14 cellular contexts compared by ENCODE assay signal in genomic region chr4:8488791-8489369, GRCh38. TPM values are rescaled to one million over a fixed set of nuclear protein-coding genes. Genes with fewer than 3 reads are reported as not detected.
DNase-seq lines count a peak whose midpoint lies in the region; ATAC-seq, FAIRE-seq and TF ChIP-seq lines count a peak whose summit lies in the region.
"Had no signal": no experiment of that assay in that cellular context is flagged by ENCODE, and none has a peak within 500 bp of the region (broad histone marks: within the 10 kb centered on the region; RNA-seq: fewer than 3 reads in every experiment).

No MANE protein-coding gene starts in this region.

- in situ Hi-C loops in K562 (cut with MboI), result no loop called here

- TF ChIP-seq CTCF in HEK293 (tag by site-specific recombination; IDR thresholded peaks at IDR 0.05), result no peak
- no peak for TF ChIP-seq CTCF in K562 (IDR thresholded peaks at IDR 0.05 in 2 of 3, conservative IDR thresholded peaks at IDR 0.05 in 1 of 3; ENCODE audit: insufficient read depth in 2 of 3, low read depth in 1 of 3, low read length in 3 of 3)
- no peak for TF ChIP-seq CTCF in endodermal cell (conservative IDR thresholded peaks at IDR 0.05)
- TF ChIP-seq CTCF in osteoblast (IDR thresholded peaks at IDR 0.05; ENCODE audit: extremely low read depth, low read depth, low read length), result no peak

- H3K27me3 ChIP-seq in K562 (ENCODE audit: control insufficient read depth in 2 of 2, insufficient read depth in 2 of 2, low read length in 2 of 2) (no peaks in the 10 kb centered on the region), endodermal cell (ENCODE audit: control insufficient read depth, insufficient read depth, low read length, poor library complexity, severe bottlenecking) (no peaks in the 10 kb centered on the region), osteoblast (ENCODE audit: insufficient read depth, low read length) (peaks cover 4% of the 10 kb centered on the region)

- H3K79me2 ChIP-seq in K562 (ENCODE audit: control insufficient read depth, insufficient read depth, low read length) (no peaks in the 10 kb centered on the region), osteoblast (ENCODE audit: insufficient read depth, low read length) (no peaks in the 10 kb centered on the region)

- H3K36me3 ChIP-seq in HEK293 (ENCODE audit: control insufficient read depth in 2 of 2, insufficient read depth in 1 of 2, low read length in 2 of 2), result no peaks in the 10 kb centered on the region
- no peaks in the 10 kb centered on the region for H3K36me3 ChIP-seq in K562 (ENCODE audit: control insufficient read depth, insufficient read depth, low read length)
- peaks cover 19% of the 10 kb centered on the region for H3K36me3 ChIP-seq in endodermal cell (ENCODE audit: control insufficient read depth, insufficient read depth, low read length)
- H3K36me3 ChIP-seq in osteoblast (ENCODE audit: insufficient read depth, low read length), result no peaks in the 10 kb centered on the region

- no peak overlapping the region for H3K4me3 Mint-ChIP-seq in endodermal cell
- H3K4me3 Mint-ChIP-seq in stimulated activated naive CD8-positive, alpha-beta T cell treated with anti-CD3 and anti-CD28 coated beads, Interleukin-15, amount 100 ng/mL, for 72 hours, result no peak overlapping the region
- H3K4me3 Mint-ChIP-seq: CD4-positive, alpha-beta T cell; GM23338 had no signal

- intact Hi-C loops in K562 (cut with micrococcal nuclease), result no loop called here

- no peak; the same call in 2 of the 3 replicates for ATAC-seq in K562
- ATAC-seq in stimulated activated naive CD8-positive, alpha-beta T cell treated with anti-CD3 and anti-CD28 coated beads, Interleukin-15, amount 100 ng/mL, for 72 hours, result no peak
- ATAC-seq: GM23338 had no signal

- H3K27ac Mint-ChIP-seq in endodermal cell, result no peak overlapping the region
- peak overlapping the region in 1 of 2 donors; percentile 61 for H3K27ac Mint-ChIP-seq in stimulated activated naive CD8-positive, alpha-beta T cell treated with anti-CD3 and anti-CD28 coated beads, Interleukin-15, amount 100 ng/mL, for 72 hours
- H3K27ac Mint-ChIP-seq: CD4-positive, alpha-beta T cell; GM23338 had no signal

- H3K4me1 ChIP-seq in HEK293 (ENCODE audit: control insufficient read depth, insufficient read depth, low read length) (no peaks in the 10 kb centered on the region), K562 (replicated peaks in 1 of 2; ENCODE audit: control insufficient read depth in 2 of 2, insufficient read depth in 2 of 2, low read length in 2 of 2) (no peaks in the 10 kb centered on the region; a peak in 1 of 5 replicates), endodermal cell (ENCODE audit: control insufficient read depth, insufficient read depth, low read length) (no peaks in the 10 kb centered on the region), osteoblast (ENCODE audit: insufficient read depth, low read length) (no peaks in the 10 kb centered on the region)

- H3K9ac ChIP-seq in K562 (ENCODE audit: insufficient read depth in 1 of 2, low read depth in 2 of 2, low read length in 2 of 2), result no peak overlapping the region
- H3K9ac ChIP-seq in endodermal cell (ENCODE audit: extremely low read depth, low read length, poor library complexity, severe bottlenecking), result no peak overlapping the region

- H3K9me3 Mint-ChIP-seq in endodermal cell, result peaks cover 77% of the 10 kb centered on the region
- H3K9me3 Mint-ChIP-seq in stimulated activated naive CD8-positive, alpha-beta T cell treated with anti-CD3 and anti-CD28 coated beads, Interleukin-15, amount 100 ng/mL, for 72 hours, result no peaks in the 10 kb centered on the region
- H3K9me3 Mint-ChIP-seq: CD4-positive, alpha-beta T cell had no signal

- no peaks in the 10 kb centered on the region for H3K9me1 ChIP-seq in K562 (ENCODE audit: control insufficient read depth, insufficient read depth, low read length)

- no peaks in the 10 kb centered on the region for H4K20me1 ChIP-seq in K562 (replicated peaks; ENCODE audit: control insufficient read depth, insufficient read depth, low read length)
- no peaks in the 10 kb centered on the region for H4K20me1 ChIP-seq in osteoblast (ENCODE audit: insufficient read depth, low read length)

- H3K9me3 ChIP-seq in HEK293 (ENCODE audit: control insufficient read depth, insufficient read depth, low read depth, low read length), result no peaks in the 10 kb centered on the region
- H3K9me3 ChIP-seq in K562 (replicated peaks; ENCODE audit: control insufficient read depth, insufficient read depth, low read depth, low read length), result no peaks in the 10 kb centered on the region
- H3K9me3 ChIP-seq in endodermal cell (ENCODE audit: control insufficient read depth, low read length), result peaks cover 35% of the 10 kb centered on the region
- no peaks in the 10 kb centered on the region for H3K9me3 ChIP-seq in osteoblast (ENCODE audit: low read depth, low read length)

- TF ChIP-seq EP300 in K562 (IDR thresholded peaks at IDR 0.05; ENCODE audit: low read length), result no peak

- BruUV-seq in K562 (replicated peaks; lab: Mats Ljungman, UMichigan), result no TSS peak

- FAIRE-seq in K562 (lab: Jason Lieb, UNC), result no peak

- no peak overlapping the region for H3K4me3 ChIP-seq in HEK293 (ENCODE audit: low read depth, low read length)
- no peak overlapping the region for H3K4me3 ChIP-seq in K562
- peak overlapping the region; percentile 65 for H3K4me3 ChIP-seq in endodermal cell (ENCODE audit: low read length)
- no peak overlapping the region for H3K4me3 ChIP-seq in osteoblast (ENCODE audit: insufficient read depth, low read length)
- H3K4me3 ChIP-seq: GM23338 had no signal

- H2AFZ ChIP-seq in K562 (ENCODE audit: low read depth, low read length) (no peak overlapping the region), osteoblast (ENCODE audit: low read length) (no peak overlapping the region)
- H2AFZ ChIP-seq: GM23338 had no signal

- no peak for TF ChIP-seq POLR2A in K562 (conservative IDR thresholded peaks at IDR 0.05)

- 84% methylated on average over 5 of the region's 5 CpGs for WGBS in K562 (ENCODE audit: insufficient coverage, low coverage, missing lambda C conversion rate)
- WGBS in endodermal cell (ENCODE audit: insufficient coverage in 1 of 2, insufficient read length in 1 of 2), 2 experiments, result 91 to 97% methylated on average over 5 of the region's 5 CpGs

- peaks cover 21% of the 10 kb centered on the region for H3K4me1 Mint-ChIP-seq in endodermal cell
- H3K4me1 Mint-ChIP-seq in stimulated activated naive CD8-positive, alpha-beta T cell treated with anti-CD3 and anti-CD28 coated beads, Interleukin-15, amount 100 ng/mL, for 72 hours, result no peaks in the 10 kb centered on the region

- H3K4me2 ChIP-seq in K562 (ENCODE audit: insufficient read depth, low read length) (no peak overlapping the region), osteoblast (ENCODE audit: insufficient read depth, low read length) (no peak overlapping the region)
- H3K4me2 ChIP-seq: GM23338 had no signal

- CTCF ChIA-PET in HEK293 (lab: Yijun Ruan, JAX), result interaction anchor here (0.9 kb wide), 1 partner anchor 20 kb away, joined by 6 read pairs; no protein-coding TSS in a partner anchor
- CTCF ChIA-PET in K562 (lab: Yijun Ruan, JAX; ENCODE audit: low intra/inter-chr PET ratio), result no interaction called here

- H3K27ac ChIP-seq in HEK293 (ENCODE audit: extremely low read depth, low read depth, low read length) (no peak overlapping the region), K562 (ENCODE audit: extremely low read depth, low read depth, low read length) (no peak overlapping the region), endodermal cell (ENCODE audit: low read depth, low read length) (no peak overlapping the region), osteoblast (ENCODE audit: low read depth, low read length) (no peak overlapping the region)
- H3K27ac ChIP-seq: C4-2B had no signal

- POLR2A ChIA-PET in HEK293 (lab: Yijun Ruan, JAX) (no interaction called here), K562 (lab: Yijun Ruan, JAX) (no interaction called here)

- H3K36me3 Mint-ChIP-seq in endodermal cell (ENCODE audit: low read depth), result peaks cover 66% of the 10 kb centered on the region

- H3K27me3 Mint-ChIP-seq in endodermal cell (ENCODE audit: insufficient read depth), result no peaks in the 10 kb centered on the region
- H3K27me3 Mint-ChIP-seq in stimulated activated naive CD8-positive, alpha-beta T cell treated with anti-CD3 and anti-CD28 coated beads, Interleukin-15, amount 100 ng/mL, for 72 hours, result no peaks in the 10 kb centered on the region
- H3K27me3 Mint-ChIP-seq: CD4-positive, alpha-beta T cell had no signal

- no peak for DNase-seq in K562 (ENCODE audit: extremely low read depth in 1 of 4, low spot score in 3 of 4)
- no peak for DNase-seq in endodermal cell
- DNase-seq in osteoblast (ENCODE audit: insufficient read length, low spot score, missing footprints), result peak; percentile 32
- no peak for DNase-seq in DMS 273 treated with DMSO at 0.1 percent for 48 hours (lab: John Stamatoyannopoulos, UW)
- no peak for DNase-seq in DMS53 treated with DMSO at 0.1 percent for 48 hours (lab: John Stamatoyannopoulos, UW; ENCODE audit: unreplicated experiment)
- no peak for DNase-seq in stimulated activated naive CD8-positive, alpha-beta T cell treated with anti-CD3 and anti-CD28 coated beads, Interleukin-15, amount 100 ng/mL, for 72 hours
- DNase-seq in DMS114 treated with DMSO at 0.1 percent for 48 hours (lab: John Stamatoyannopoulos, UW; ENCODE audit: unreplicated experiment), result no peak
- DNase-seq: CD4-positive, alpha-beta T cell; DMS79; GDM1; H7 had no signal

- TF ChIP-seq RAD21 in K562 (CRISPR knock-in tag; conservative IDR thresholded peaks at IDR 0.05 in 1 of 2, IDR thresholded peaks at IDR 0.05 in 1 of 2), result no peak

RNA-seq across cellular contexts. Expression of gene TRMT44, which starts 48.3 kb away (rescaled TPM):
- 60.3 and 88.6 TPM in 2 replicates for total RNA-seq in K562 (2011; cell fraction: chromatin; rRNA removed; ENCODE audit: low replicate concordance)
- 53.0 and 57.5 TPM in 2 replicates for total RNA-seq in K562 (2011; cell fraction: nucleolus; rRNA removed)
- 31.6 and 38.6 TPM in 2 replicates for total RNA-seq in K562 (2011; cell fraction: nucleoplasm; rRNA removed)
- 14.1 and 15.6 TPM in 2 replicates for total RNA-seq in K562 (2014; rRNA removed)
- 8.6 and 10.0 TPM in 2 replicates for total RNA-seq in K562 (2014; rRNA removed; fragmentation: Illumina TruSeq; extraction: Trizol)
- total RNA-seq in K562 (2015; rRNA removed; fragmentation: Illumina TruSeq; extraction: Trizol), result 10.2 and 10.3 TPM in 2 replicates
- 17.3 and 18.6 TPM in 2 replicates for total RNA-seq in K562 (2021)
- 8.9 and 9.6 TPM in 2 replicates for polyA plus RNA-seq in K562 (2011; rRNA removed)
- 5.5 and 9.9 TPM in 2 replicates for polyA plus RNA-seq in K562 (2011; cell fraction: cytosol; rRNA removed)
- 32.2 and 44.8 TPM in 2 replicates for polyA plus RNA-seq in K562 (2011; cell fraction: nucleus; rRNA removed)
- polyA plus RNA-seq in K562 (2012), result 8.3 and 13.2 TPM in 2 replicates
- polyA plus RNA-seq in K562 (2014; fragmentation: Illumina TruSeq; extraction: Trizol), result 7.8 and 8.7 TPM in 2 replicates
- polyA plus RNA-seq in K562 (2014; fragmentation: Nextera tagmentation; extraction: Ambion mirVana), result 1 to 10 TPM; 1.2 to 2.1 TPM
- 12.5 and 13.2 TPM in 2 replicates for polyA plus RNA-seq in K562 (2014; rRNA removed)
- 14.7 and 16.1 TPM in 2 replicates for polyA minus RNA-seq in K562 (2011; rRNA and poly(A)+ RNA removed)
- 6.1 and 11.1 TPM in 2 replicates for polyA minus RNA-seq in K562 (2011; cell fraction: cytosol; rRNA and poly(A)+ RNA removed)
- polyA minus RNA-seq in K562 (2011; cell fraction: nucleus; rRNA and poly(A)+ RNA removed), result 35.5 and 48.8 TPM in 2 replicates
- total RNA-seq in endodermal cell, result 100 to 1,000 TPM in 1 of 2 donors, 10 to 100 TPM in 1; 45.9 to 114 TPM
- polyA plus RNA-seq in endodermal cell (2013, experiment 1 of 2), result 27.2 TPM
- 32.3 TPM for polyA plus RNA-seq in endodermal cell (2013, experiment 2 of 2)
- total RNA-seq in osteoblast, result 19.7 and 21.7 TPM in 2 replicates

RNA-seq across cellular contexts. Expression of gene ACOX3, which starts 48.4 kb away (rescaled TPM):
- total RNA-seq in K562 (2011; cell fraction: chromatin; rRNA removed; ENCODE audit: low replicate concordance), result 8.4 and 18.6 TPM in 2 replicates
- total RNA-seq in K562 (2011; cell fraction: nucleolus; rRNA removed), result 5.9 and 8.7 TPM in 2 replicates
- 5.9 and 9.8 TPM in 2 replicates for total RNA-seq in K562 (2011; cell fraction: nucleoplasm; rRNA removed)
- total RNA-seq in K562 (2014; rRNA removed) (4.9 and 5.1 TPM in 2 replicates), K562 (2014; rRNA removed; fragmentation: Illumina TruSeq; extraction: Trizol) (3.7 and 3.8 TPM in 2 replicates), K562 (2015; rRNA removed; fragmentation: Illumina TruSeq; extraction: Trizol) (3.8 and 4.6 TPM in 2 replicates), K562 (2021) (5.9 and 7.3 TPM in 2 replicates), endodermal cell (100 to 1,000 TPM in 1 of 2 donors, 10 to 100 TPM in 1; 55.1 to 146 TPM), osteoblast (24.2 and 29.2 TPM in 2 replicates)
- polyA plus RNA-seq in K562 (2011; rRNA removed) (2.3 and 2.9 TPM in 2 replicates), K562 (2014; fragmentation: Illumina TruSeq; extraction: Trizol) (4.0 and 4.4 TPM in 2 replicates), K562 (2014; fragmentation: Nextera tagmentation; extraction: Ambion mirVana) (1 to 10 TPM in 1 of 2 experiments, under 1 TPM in 1; 0.68 to 1.0 TPM), K562 (2014; rRNA removed) (3.0 and 4.9 TPM in 2 replicates)
- 2.6 and 3.3 TPM in 2 replicates for polyA plus RNA-seq in K562 (2011; cell fraction: cytosol; rRNA removed)
- polyA plus RNA-seq in K562 (2011; cell fraction: nucleus; rRNA removed), result 6.1 and 6.5 TPM in 2 replicates
- 5.1 and 9.2 TPM in 2 replicates for polyA plus RNA-seq in K562 (2012)
- 3.9 and 5.0 TPM in 2 replicates for polyA minus RNA-seq in K562 (2011; rRNA and poly(A)+ RNA removed)
- 1.5 and 4.6 TPM in 2 replicates for polyA minus RNA-seq in K562 (2011; cell fraction: cytosol; rRNA and poly(A)+ RNA removed)
- 3.5 and 4.8 TPM in 2 replicates for polyA minus RNA-seq in K562 (2011; cell fraction: nucleus; rRNA and poly(A)+ RNA removed)
- 23.7 TPM for polyA plus RNA-seq in endodermal cell (2013, experiment 1 of 2)
- polyA plus RNA-seq in endodermal cell (2013, experiment 2 of 2), result 23.1 TPM
